ENCODE assay signal across 1 cellular context in the genomic region with DNA sequence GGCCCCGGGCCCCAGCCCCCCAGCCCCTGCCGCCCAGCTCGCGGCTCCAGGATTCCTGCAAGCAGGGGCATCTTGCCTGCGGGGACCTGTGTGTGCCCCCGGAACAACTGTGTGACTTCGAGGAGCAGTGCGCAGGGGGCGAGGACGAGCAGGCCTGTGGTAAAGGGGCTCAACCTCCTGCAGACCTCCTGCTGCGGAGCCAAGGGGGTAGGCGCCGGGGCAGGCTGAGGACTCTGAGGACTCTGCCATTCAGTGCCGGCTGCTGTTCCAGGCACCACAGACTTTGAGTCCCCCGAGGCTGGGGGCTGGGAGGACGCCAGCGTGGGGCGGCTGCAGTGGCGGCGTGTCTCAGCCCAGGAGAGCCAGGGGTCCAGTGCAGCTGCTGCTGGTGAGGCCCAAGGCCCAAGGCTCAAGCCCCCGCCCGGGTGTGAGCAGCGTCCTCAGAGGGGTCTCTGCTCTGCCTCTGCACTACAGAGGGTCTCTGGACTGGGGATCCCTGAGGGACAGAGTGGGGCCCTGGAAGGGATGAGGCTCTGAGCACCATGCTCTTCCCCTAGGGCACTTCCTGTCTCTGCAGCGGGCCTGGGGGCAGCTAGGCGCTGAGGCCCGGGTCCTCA.
TF ChIP-seq lines count a peak whose summit lies in the region.

No MANE protein-coding gene starts in this region.

TF ChIP-seq in A549, 52 proteins besides CTCF, POLR2A, EP300 and RAD21:
- TF ChIP-seq ZFP36 (IDR thresholded peaks at IDR 0.05; ENCODE audit: borderline replicate concordance, partially characterized antibody): no peak
- no peak for TF ChIP-seq EHMT2 (IDR thresholded peaks at IDR 0.05; ENCODE audit: low read depth)
- no peak for TF ChIP-seq ZC3H11A (IDR thresholded peaks at IDR 0.05)
- TF ChIP-seq FOSB (CRISPR knock-in tag; IDR thresholded peaks at IDR 0.05): no peak
- TF ChIP-seq NFE2L2 (conservative IDR thresholded peaks at IDR 0.05; ENCODE audit: low read length): no peak
- TF ChIP-seq HEYL (CRISPR knock-in tag; IDR thresholded peaks at IDR 0.05): no peak
- TF ChIP-seq HDAC2 (IDR thresholded peaks at IDR 0.05): no peak
- TF ChIP-seq SMC3 (IDR thresholded peaks at IDR 0.05): no peak
- TF ChIP-seq, protein P1, sequence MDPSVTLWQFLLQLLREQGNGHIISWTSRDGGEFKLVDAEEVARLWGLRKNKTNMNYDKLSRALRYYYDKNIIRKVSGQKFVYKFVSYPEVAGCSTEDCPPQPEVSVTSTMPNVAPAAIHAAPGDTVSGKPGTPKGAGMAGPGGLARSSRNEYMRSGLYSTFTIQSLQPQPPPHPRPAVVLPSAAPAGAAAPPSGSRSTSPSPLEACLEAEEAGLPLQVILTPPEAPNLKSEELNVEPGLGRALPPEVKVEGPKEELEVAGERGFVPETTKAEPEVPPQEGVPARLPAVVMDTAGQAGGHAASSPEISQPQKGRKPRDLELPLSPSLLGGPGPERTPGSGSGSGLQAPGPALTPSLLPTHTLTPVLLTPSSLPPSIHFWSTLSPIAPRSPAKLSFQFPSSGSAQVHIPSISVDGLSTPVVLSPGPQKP (IDR thresholded peaks at IDR 0.05; ENCODE audit: low read depth, low read length): no peak
- TF ChIP-seq BHLHE40 (IDR thresholded peaks at IDR 0.05; ENCODE audit: low read depth, low read length): no peak
- TF ChIP-seq RARB (CRISPR knock-in tag; IDR thresholded peaks at IDR 0.05): no peak
- TF ChIP-seq, protein P2, sequence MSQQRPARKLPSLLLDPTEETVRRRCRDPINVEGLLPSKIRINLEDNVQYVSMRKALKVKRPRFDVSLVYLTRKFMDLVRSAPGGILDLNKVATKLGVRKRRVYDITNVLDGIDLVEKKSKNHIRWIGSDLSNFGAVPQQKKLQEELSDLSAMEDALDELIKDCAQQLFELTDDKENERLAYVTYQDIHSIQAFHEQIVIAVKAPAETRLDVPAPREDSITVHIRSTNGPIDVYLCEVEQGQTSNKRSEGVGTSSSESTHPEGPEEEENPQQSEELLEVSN (IDR thresholded peaks at IDR 0.05; ENCODE audit: borderline replicate concordance, low read depth): no peak
TF ChIP-seq in A549: peak in this region for 0.
